8 cellular contexts compared by ENCODE assay signal in the genomic region with DNA sequence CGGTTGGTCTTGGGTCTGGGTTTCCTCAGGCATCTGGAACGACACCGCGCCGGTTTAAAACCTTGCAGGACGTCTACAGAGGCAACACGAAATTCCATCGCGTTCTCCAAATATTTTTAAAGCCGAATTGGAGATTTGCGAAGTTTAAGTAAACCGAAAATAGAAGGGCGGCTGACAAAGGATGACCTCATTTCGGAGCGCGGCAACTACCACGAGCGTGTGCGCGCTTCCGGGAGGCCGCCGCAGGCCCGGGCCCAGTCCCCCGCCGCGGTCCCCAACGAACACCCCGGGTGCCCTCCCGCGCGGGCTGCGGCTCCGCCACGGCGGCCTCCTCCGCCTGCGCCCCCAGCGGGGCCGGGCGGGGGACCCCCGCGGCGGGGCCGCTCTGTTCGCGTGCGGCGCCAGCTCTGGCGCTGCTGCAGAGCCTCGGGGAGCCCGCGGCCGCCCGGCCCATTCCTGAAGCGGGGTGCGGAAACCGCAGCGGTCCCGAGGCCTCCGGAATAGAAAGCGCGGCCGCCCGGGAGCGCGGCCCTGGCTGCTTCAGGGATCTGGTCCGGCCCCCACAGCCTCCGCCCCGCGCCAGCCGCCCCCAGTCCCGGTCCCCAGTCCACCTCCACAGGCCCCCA. TPM values are rescaled to one million over a fixed set of nuclear protein-coding genes. Genes with fewer than 3 reads are reported as not detected.
DNase-seq lines count a peak whose midpoint lies in the region; ATAC-seq, FAIRE-seq and TF ChIP-seq lines count a peak whose summit lies in the region.

No MANE protein-coding gene starts in this region.

- peaks cover 21 to 34% of the 10 kb centered on the region in 2 experiments; a peak in 4 of 5 replicates for H3K4me1 ChIP-seq in K562 (replicated peaks in 1 of 2; ENCODE audit: control insufficient read depth in 2 of 2, insufficient read depth in 2 of 2, low read length in 2 of 2)

- FAIRE-seq in K562 (lab: Jason Lieb, UNC): no peak

- H3K36me3 ChIP-seq in K562 (ENCODE audit: control insufficient read depth, insufficient read depth, low read length): peaks cover 48% of the 10 kb centered on the region

- TF ChIP-seq EP300 in K562 (IDR thresholded peaks at IDR 0.05; ENCODE audit: low read length): no peak

- TF ChIP-seq CTCF in AG10803 (conservative IDR thresholded peaks at IDR 0.05; ENCODE audit: low read length): no peak
- TF ChIP-seq CTCF in K562 (IDR thresholded peaks at IDR 0.05 in 2 of 3, conservative IDR thresholded peaks at IDR 0.05 in 1 of 3; ENCODE audit: insufficient read depth in 2 of 3, low read depth in 1 of 3, low read length in 3 of 3): no peak

- no TSS peak for BruUV-seq in K562 (replicated peaks; lab: Mats Ljungman, UMichigan)

- no peak for TF ChIP-seq RAD21 in K562 (CRISPR knock-in tag; conservative IDR thresholded peaks at IDR 0.05 in 1 of 2, IDR thresholded peaks at IDR 0.05 in 1 of 2)

- H3K79me2 ChIP-seq in K562 (ENCODE audit: control insufficient read depth, insufficient read depth, low read length): peaks cover 68% of the 10 kb centered on the region

- POLR2A ChIA-PET in K562 (lab: Yijun Ruan, JAX): interaction anchor here (0.6 to 3.3 kb wide), 8 partner anchors 8 to 327 kb away, joined by 3 to 17 read pairs (median 4); no protein-coding TSS in a partner anchor

- H3K27ac ChIP-seq in K562 (ENCODE audit: extremely low read depth, low read depth, low read length): peak overlapping the region; percentile 88

- DNase-seq in AG10803 (ENCODE audit: low read depth) (peak; percentile 68), SW480 (ENCODE audit: low spot score) (peak; percentile 53), K562 (ENCODE audit: extremely low read depth in 1 of 4, low spot score in 3 of 4) (peak; percentile 42 to 67 (median 56)), iPS-NIHi11 (ENCODE audit: low spot score) (peak; percentile 58), NCI-H2029 (lab: John Stamatoyannopoulos, UW) (no peak)
- DNase-seq in stimulated activated CD4-positive, alpha-beta T cell treated with anti-CD3 and anti-CD28 coated beads, Interleukin-12 subunit alpha, Interleukin-12 subunit beta, amount 100 ng/mL, for 4 hours: peak; percentile 55

- no peaks in the 10 kb centered on the region for H3K27me3 ChIP-seq in K562 (ENCODE audit: control insufficient read depth in 2 of 2, insufficient read depth in 2 of 2, low read length in 2 of 2)

- ATAC-seq in GM19035 (IDR thresholded peaks at IDR 0.05; ENCODE audit: unreplicated experiment) (peak; percentile 32), HG03442 (IDR thresholded peaks at IDR 0.05; ENCODE audit: unreplicated experiment) (peak; percentile 9), K562 (peak; percentile 14)

- H3K4me2 ChIP-seq in K562 (ENCODE audit: insufficient read depth, low read length): peak overlapping the region; percentile 85

- in situ Hi-C loops in K562 (cut with MboI): no loop called here

- peak overlapping the region; percentile 74 for H3K4me3 ChIP-seq in AG10803 (ENCODE audit: low read length)
- H3K4me3 ChIP-seq in K562: peak overlapping the region; percentile 89

- no peaks in the 10 kb centered on the region for H3K9me3 ChIP-seq in K562 (replicated peaks; ENCODE audit: control insufficient read depth, insufficient read depth, low read depth, low read length)

- CTCF ChIA-PET in K562 (lab: Yijun Ruan, JAX; ENCODE audit: low intra/inter-chr PET ratio): interaction anchor here (0.7 kb wide), 2 partner anchors 1485 to 1847 kb away, joined by 3 to 4 read pairs; no protein-coding TSS in a partner anchor

- no peak for TF ChIP-seq POLR2A in K562 (conservative IDR thresholded peaks at IDR 0.05)

- no peak overlapping the region for H2AFZ ChIP-seq in K562 (ENCODE audit: low read depth, low read length)

- under 1% methylated on average over 56 of the region's 73 CpGs for WGBS in K562 (ENCODE audit: insufficient coverage, low coverage, missing lambda C conversion rate)

- no peaks in the 10 kb centered on the region for H3K9me1 ChIP-seq in K562 (ENCODE audit: control insufficient read depth, insufficient read depth, low read length)

- H4K20me1 ChIP-seq in K562 (replicated peaks; ENCODE audit: control insufficient read depth, insufficient read depth, low read length): peaks cover 29% of the 10 kb centered on the region

- H3K9ac ChIP-seq in K562 (ENCODE audit: insufficient read depth in 1 of 2, low read depth in 2 of 2, low read length in 2 of 2): peak overlapping the region; percentile 83 to 94

- intact Hi-C loops in K562 (cut with micrococcal nuclease): loop anchor here (5.0 kb wide), 1 partner anchor 399 kb away; no protein-coding TSS in a partner anchor

TF ChIP-seq in K562, 482 proteins besides CTCF, POLR2A, EP300 and RAD21 (continues in another document):
- TF ChIP-seq CCNT2 (IDR thresholded peaks at IDR 0.05; ENCODE audit: borderline replicate concordance, extremely low read depth, insufficient read length, low read depth, low read length) (peak; percentile 87), LEF1 (IDR thresholded peaks at IDR 0.05) (no peak), SPI1 (IDR thresholded peaks at IDR 0.05; ENCODE audit: borderline replicate concordance, low read depth, low read length) (no peak), ZKSCAN8 (CRISPR knock-in tag; IDR thresholded peaks at IDR 0.05) (no peak), CHD1 (IDR thresholded peaks at IDR 0.05; ENCODE audit: low read length) (peak; percentile 92), MYC (IDR thresholded peaks at IDR 0.05; ENCODE audit: low read depth, low read length) (no peak), MYC (CRISPR knock-in tag; IDR thresholded peaks at IDR 0.05; ENCODE audit: borderline replicate concordance, low read depth) (no peak), ATF7 (IDR thresholded peaks at IDR 0.05) (peak; percentile 76; the same call in 1 of the 2 replicates)
- TF ChIP-seq, protein P1, sequence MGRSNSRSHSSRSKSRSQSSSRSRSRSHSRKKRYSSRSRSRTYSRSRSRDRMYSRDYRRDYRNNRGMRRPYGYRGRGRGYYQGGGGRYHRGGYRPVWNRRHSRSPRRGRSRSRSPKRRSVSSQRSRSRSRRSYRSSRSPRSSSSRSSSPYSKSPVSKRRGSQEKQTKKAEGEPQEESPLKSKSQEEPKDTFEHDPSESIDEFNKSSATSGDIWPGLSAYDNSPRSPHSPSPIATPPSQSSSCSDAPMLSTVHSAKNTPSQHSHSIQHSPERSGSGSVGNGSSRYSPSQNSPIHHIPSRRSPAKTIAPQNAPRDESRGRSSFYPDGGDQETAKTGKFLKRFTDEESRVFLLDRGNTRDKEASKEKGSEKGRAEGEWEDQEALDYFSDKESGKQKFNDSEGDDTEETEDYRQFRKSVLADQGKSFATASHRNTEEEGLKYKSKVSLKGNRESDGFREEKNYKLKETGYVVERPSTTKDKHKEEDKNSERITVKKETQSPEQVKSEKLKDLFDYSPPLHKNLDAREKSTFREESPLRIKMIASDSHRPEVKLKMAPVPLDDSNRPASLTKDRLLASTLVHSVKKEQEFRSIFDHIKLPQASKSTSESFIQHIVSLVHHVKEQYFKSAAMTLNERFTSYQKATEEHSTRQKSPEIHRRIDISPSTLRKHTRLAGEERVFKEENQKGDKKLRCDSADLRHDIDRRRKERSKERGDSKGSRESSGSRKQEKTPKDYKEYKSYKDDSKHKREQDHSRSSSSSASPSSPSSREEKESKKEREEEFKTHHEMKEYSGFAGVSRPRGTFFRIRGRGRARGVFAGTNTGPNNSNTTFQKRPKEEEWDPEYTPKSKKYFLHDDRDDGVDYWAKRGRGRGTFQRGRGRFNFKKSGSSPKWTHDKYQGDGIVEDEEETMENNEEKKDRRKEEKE (IDR thresholded peaks at IDR 0.05; ENCODE audit: borderline replicate concordance in 1 of 2, control insufficient read depth in 1 of 2, low read depth in 2 of 2, low read length in 1 of 2): 0 out of 4 replicates have a peak, but pooled peaks of 1 of the 2 experiments have one; percentile 65

RNA-seq across cellular contexts. Expression of a gene that starts 0.4 kb away (rescaled TPM):
- total RNA-seq in K562 (2011; cell fraction: chromatin; rRNA removed; ENCODE audit: low replicate concordance): 297 and 1,009 TPM in 2 replicates
- total RNA-seq in K562 (2011; cell fraction: nucleolus; rRNA removed): 170 and 251 TPM in 2 replicates
- 335 and 379 TPM in 2 replicates for total RNA-seq in K562 (2011; cell fraction: nucleoplasm; rRNA removed)
- 578 and 630 TPM in 2 replicates for total RNA-seq in K562 (2014; rRNA removed)
- total RNA-seq in K562 (2014; rRNA removed; fragmentation: Illumina TruSeq; extraction: Trizol): 496 and 561 TPM in 2 replicates
- 376 and 377 TPM in 2 replicates for total RNA-seq in K562 (2015; rRNA removed; fragmentation: Illumina TruSeq; extraction: Trizol)
- 895 and 957 TPM in 2 replicates for total RNA-seq in K562 (2021)
- polyA plus RNA-seq in K562 (2011; rRNA removed): 1,094 and 1,547 TPM in 2 replicates
- polyA plus RNA-seq in K562 (2011; cell fraction: cytosol; rRNA removed): 239 and 550 TPM in 2 replicates
- 154 and 294 TPM in 2 replicates for polyA plus RNA-seq in K562 (2011; cell fraction: nucleus; rRNA removed)
- polyA plus RNA-seq in K562 (2012): 370 and 1,431 TPM in 2 replicates
- polyA plus RNA-seq in K562 (2014; fragmentation: Illumina TruSeq; extraction: Trizol): 1,640 and 1,731 TPM in 2 replicates
- polyA plus RNA-seq in K562 (2014; fragmentation: Nextera tagmentation; extraction: Ambion mirVana): 1,000 to 10,000 TPM in 1 of 2 experiments, 100 to 1,000 TPM in 1; 787 to 1,003 TPM
- 879 and 956 TPM in 2 replicates for polyA plus RNA-seq in K562 (2014; rRNA removed)
- polyA minus RNA-seq in K562 (2011; rRNA and poly(A)+ RNA removed): 1,917 and 1,981 TPM in 2 replicates
- 1,324 and 1,529 TPM in 2 replicates for polyA minus RNA-seq in K562 (2011; cell fraction: cytosol; rRNA and poly(A)+ RNA removed)
- polyA minus RNA-seq in K562 (2011; cell fraction: nucleus; rRNA and poly(A)+ RNA removed): 126 and 337 TPM in 2 replicates

RNA-seq across cellular contexts. Expression of a gene that starts 53.2 kb away (rescaled TPM):
- 40.2 and 51.8 TPM in 2 replicates for total RNA-seq in K562 (2011; cell fraction: chromatin; rRNA removed; ENCODE audit: low replicate concordance)
- 22.0 and 24.1 TPM in 2 replicates for total RNA-seq in K562 (2011; cell fraction: nucleolus; rRNA removed)
- total RNA-seq in K562 (2011; cell fraction: nucleoplasm; rRNA removed): 41.4 and 49.4 TPM in 2 replicates
- 8.0 and 9.6 TPM in 2 replicates for total RNA-seq in K562 (2014; rRNA removed)
- 12.1 and 13.9 TPM in 2 replicates for total RNA-seq in K562 (2014; rRNA removed; fragmentation: Illumina TruSeq; extraction: Trizol)
- 14.7 and 15.3 TPM in 2 replicates for total RNA-seq in K562 (2015; rRNA removed; fragmentation: Illumina TruSeq; extraction: Trizol)
- 13.3 and 16.6 TPM in 2 replicates for total RNA-seq in K562 (2021)
- polyA plus RNA-seq in K562 (2011; rRNA removed): 10.0 and 11.8 TPM in 2 replicates
- polyA plus RNA-seq in K562 (2011; cell fraction: cytosol; rRNA removed): 8.6 and 8.7 TPM in 2 replicates
- 12.1 and 12.4 TPM in 2 replicates for polyA plus RNA-seq in K562 (2011; cell fraction: nucleus; rRNA removed)
- polyA plus RNA-seq in K562 (2012): 7.8 and 9.6 TPM in 2 replicates
- polyA plus RNA-seq in K562 (2014; fragmentation: Illumina TruSeq; extraction: Trizol): 10.2 and 10.5 TPM in 2 replicates
- 10 to 100 TPM in 1 of 2 experiments, 1 to 10 TPM in 1; 7.0 to 12.1 TPM for polyA plus RNA-seq in K562 (2014; fragmentation: Nextera tagmentation; extraction: Ambion mirVana)
- polyA plus RNA-seq in K562 (2014; rRNA removed): 9.4 and 11.7 TPM in 2 replicates
- 23.3 and 23.9 TPM in 2 replicates for polyA minus RNA-seq in K562 (2011; rRNA and poly(A)+ RNA removed)
- polyA minus RNA-seq in K562 (2011; cell fraction: cytosol; rRNA and poly(A)+ RNA removed): 11.5 and 17.4 TPM in 2 replicates
- polyA minus RNA-seq in K562 (2011; cell fraction: nucleus; rRNA and poly(A)+ RNA removed): 7.7 and 15.2 TPM in 2 replicates
